In the genomic region with DNA sequence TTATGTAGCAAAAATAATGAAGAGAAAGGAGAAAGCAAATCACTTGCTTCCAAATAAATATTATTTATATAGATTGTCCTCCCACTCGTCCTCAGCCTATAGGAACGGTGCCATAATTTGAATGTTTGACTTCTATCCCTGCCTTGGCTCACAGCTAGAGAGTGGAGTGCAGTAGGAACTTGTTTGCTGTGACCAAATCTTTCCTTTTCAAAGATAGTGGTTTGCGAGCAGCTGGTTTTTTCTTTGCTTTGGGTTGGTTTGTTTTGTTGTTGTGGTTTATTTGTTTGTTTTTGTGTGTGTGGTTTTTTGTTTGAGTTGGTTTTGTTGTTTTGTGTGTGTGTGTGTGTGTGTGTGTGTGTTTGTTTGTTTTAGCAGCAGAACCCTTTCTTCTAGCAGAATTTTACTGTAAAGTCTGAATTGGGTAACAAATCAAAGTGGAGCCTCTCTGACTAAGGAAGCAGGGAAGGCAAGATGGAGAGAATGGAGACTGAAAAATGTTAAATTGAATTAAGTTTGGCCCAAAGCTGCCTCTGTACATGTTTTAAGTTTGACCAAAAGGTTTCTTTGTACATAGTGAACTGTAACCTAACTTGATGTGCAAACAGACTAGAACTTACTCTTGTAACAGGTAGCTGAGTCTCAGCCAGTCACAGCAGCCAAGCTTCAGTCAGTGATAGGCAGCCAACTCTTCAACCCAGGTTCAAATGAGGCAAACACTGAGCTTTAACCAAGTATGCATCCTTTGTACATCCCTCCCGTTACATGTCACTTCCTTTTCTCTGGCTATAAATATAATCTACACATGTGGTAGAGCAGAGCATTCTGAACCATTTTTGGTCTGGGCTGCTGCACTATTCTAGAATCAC, we compare ENCODE assay signal across 1 cellular context.
TF ChIP-seq lines count a peak whose summit lies in the region.

No MANE protein-coding gene starts in this region.

TF ChIP-seq in WTC11, 78 proteins besides CTCF, POLR2A, EP300 and RAD21 (continued from another document):
- no peak for TF ChIP-seq ATF1 (CRISPR knock-in tag; IDR thresholded peaks at IDR 0.05)
- TF ChIP-seq ZNF317 (CRISPR knock-in tag; IDR thresholded peaks at IDR 0.05; ENCODE audit: borderline replicate concordance, low read depth) = no peak
- TF ChIP-seq, protein P1, sequence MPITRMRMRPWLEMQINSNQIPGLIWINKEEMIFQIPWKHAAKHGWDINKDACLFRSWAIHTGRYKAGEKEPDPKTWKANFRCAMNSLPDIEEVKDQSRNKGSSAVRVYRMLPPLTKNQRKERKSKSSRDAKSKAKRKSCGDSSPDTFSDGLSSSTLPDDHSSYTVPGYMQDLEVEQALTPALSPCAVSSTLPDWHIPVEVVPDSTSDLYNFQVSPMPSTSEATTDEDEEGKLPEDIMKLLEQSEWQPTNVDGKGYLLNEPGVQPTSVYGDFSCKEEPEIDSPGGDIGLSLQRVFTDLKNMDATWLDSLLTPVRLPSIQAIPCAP (CRISPR knock-in tag; IDR thresholded peaks at IDR 0.05) = no peak
- TF ChIP-seq, protein P2, sequence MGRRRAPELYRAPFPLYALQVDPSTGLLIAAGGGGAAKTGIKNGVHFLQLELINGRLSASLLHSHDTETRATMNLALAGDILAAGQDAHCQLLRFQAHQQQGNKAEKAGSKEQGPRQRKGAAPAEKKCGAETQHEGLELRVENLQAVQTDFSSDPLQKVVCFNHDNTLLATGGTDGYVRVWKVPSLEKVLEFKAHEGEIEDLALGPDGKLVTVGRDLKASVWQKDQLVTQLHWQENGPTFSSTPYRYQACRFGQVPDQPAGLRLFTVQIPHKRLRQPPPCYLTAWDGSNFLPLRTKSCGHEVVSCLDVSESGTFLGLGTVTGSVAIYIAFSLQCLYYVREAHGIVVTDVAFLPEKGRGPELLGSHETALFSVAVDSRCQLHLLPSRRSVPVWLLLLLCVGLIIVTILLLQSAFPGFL (CRISPR knock-in tag; IDR thresholded peaks at IDR 0.05; ENCODE audit: borderline replicate concordance) = no peak
- no peak for TF ChIP-seq ZNF121 (CRISPR knock-in tag; IDR thresholded peaks at IDR 0.05)
- TF ChIP-seq, protein P3, sequence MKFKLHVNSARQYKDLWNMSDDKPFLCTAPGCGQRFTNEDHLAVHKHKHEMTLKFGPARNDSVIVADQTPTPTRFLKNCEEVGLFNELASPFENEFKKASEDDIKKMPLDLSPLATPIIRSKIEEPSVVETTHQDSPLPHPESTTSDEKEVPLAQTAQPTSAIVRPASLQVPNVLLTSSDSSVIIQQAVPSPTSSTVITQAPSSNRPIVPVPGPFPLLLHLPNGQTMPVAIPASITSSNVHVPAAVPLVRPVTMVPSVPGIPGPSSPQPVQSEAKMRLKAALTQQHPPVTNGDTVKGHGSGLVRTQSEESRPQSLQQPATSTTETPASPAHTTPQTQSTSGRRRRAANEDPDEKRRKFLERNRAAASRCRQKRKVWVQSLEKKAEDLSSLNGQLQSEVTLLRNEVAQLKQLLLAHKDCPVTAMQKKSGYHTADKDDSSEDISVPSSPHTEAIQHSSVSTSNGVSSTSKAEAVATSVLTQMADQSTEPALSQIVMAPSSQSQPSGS (CRISPR knock-in tag; IDR thresholded peaks at IDR 0.05; ENCODE audit: borderline replicate concordance, low read depth) = no peak
- TF ChIP-seq ELF4 (CRISPR knock-in tag; IDR thresholded peaks at IDR 0.05; ENCODE audit: low read depth) = no peak
- no peak for TF ChIP-seq ZNF396 (CRISPR knock-in tag; IDR thresholded peaks at IDR 0.05; ENCODE audit: borderline replicate concordance)
- no peak for TF ChIP-seq ZNF671 (CRISPR knock-in tag; IDR thresholded peaks at IDR 0.05)
- no peak for TF ChIP-seq ESRRA (CRISPR knock-in tag; IDR thresholded peaks at IDR 0.05; ENCODE audit: borderline replicate concordance)
